In genomic region chr10:66604195-66604594, GRCh38 we compare ENCODE assay signal across 19 cellular contexts.
"Had no signal": no experiment of that assay in that cellular context is flagged by ENCODE, and none has a peak within 500 bp of the region (broad histone marks: within the 10 kb centered on the region; RNA-seq: fewer than 3 reads in every experiment).

No MANE protein-coding gene starts in this region.

- H3K4me1 ChIP-seq: body of pancreas, foreskin keratinocyte, left ventricle myocardium inferior, prostate gland, right lobe of liver, stomach, testis, upper lobe of left lung had no signal

- H3K9me3 ChIP-seq: body of pancreas, prostate gland, right lobe of liver, testis had no signal

- H3K79me2 ChIP-seq: hepatocyte had no signal

- H3K4me3 ChIP-seq: body of pancreas, hepatocyte, left ventricle myocardium inferior, prostate gland, right lobe of liver, stomach, testis, upper lobe of left lung had no signal

- DNase-seq: activated CD4-positive, alpha-beta T cell treated with anti-CD3 and anti-CD28 coated beads, Interleukin-2, amount 10 ng/mL, durations not matched to agents 24 days and 14 days; activated CD8-positive, alpha-beta T cell treated with anti-CD3 and anti-CD28 coated beads for 36 hours; activated naive CD4-positive, alpha-beta T cell treated with Interleukin-2 at 50 U/mL for 16 hours; activated T-cell treated with anti-CD3 and anti-CD28 coated beads, Interleukin-2, amount 50 U/mL, for 24 hours; body of pancreas; caudate nucleus; foreskin keratinocyte; left ventricle myocardium inferior; right lobe of liver; small intestine; stimulated activated CD4-positive, alpha-beta T cell treated with anti-CD3 and anti-CD28 coated beads, Interleukin-15, amount 100 ng/mL, for 24 hours; stimulated activated CD4-positive, alpha-beta T cell treated with anti-CD3 and anti-CD28 coated beads, Interleukin-2, amount 100 ng/mL, for 48 hours; stomach; T-cell; testis had no signal

- H3K27ac ChIP-seq: body of pancreas, epithelial cell of prostate, foreskin keratinocyte, hepatocyte, left ventricle myocardium inferior, prostate gland, right lobe of liver, stomach, testis, upper lobe of left lung had no signal

- ATAC-seq: activated CD8-positive, alpha-beta T cell treated with anti-CD3 and anti-CD28 coated beads for 36 hours; body of pancreas; foreskin keratinocyte; right lobe of liver; T-cell had no signal

- H3K27me3 ChIP-seq: foreskin keratinocyte, hepatocyte, right lobe of liver, stomach, testis, upper lobe of left lung had no signal

- H3K36me3 ChIP-seq: left ventricle myocardium inferior, prostate gland, right lobe of liver, stomach, upper lobe of left lung had no signal

- H3K4me2 ChIP-seq: hepatocyte had no signal

- H2AFZ ChIP-seq: hepatocyte had no signal
